Comparison of ENCODE assay signal across 1 cellular context in the genomic region with DNA sequence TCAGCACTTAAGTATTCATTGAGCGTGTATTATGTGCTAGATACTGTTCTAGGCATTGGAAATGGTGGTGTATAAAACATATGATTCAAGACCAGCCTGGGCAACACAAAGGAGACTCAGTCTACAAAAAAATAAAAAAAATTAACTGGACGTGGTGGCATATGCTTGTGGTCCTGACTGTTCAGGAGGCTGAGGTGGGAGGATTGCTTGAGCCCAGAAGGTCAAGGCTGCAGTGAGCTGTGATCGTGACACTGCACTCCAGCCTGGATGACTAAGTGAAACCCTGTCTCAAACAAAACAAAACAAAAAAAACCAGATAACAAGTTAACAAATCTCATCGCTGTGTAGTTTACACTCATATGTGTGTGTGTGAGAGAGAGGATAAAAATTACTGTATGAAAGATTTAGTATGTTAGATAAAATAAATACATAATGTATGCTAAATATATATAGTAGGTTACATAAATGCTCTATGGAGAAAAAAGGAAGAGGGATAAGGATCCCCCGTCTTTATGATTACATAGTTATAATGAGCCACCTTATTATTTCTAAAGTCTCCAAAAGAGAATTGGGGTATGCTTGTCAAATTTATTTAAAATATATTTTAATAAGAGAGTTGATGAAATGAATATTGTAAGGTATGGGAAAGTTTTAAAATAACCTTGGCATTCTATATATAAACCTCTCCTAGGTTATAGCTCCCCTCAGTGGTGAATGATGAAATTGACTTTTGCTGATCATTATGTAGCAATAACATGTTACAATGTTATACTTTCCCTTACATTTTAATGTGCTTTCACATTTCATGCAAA.
TF ChIP-seq lines count a peak whose summit lies in the region.

No MANE protein-coding gene starts in this region.

TF ChIP-seq in HepG2, 621 proteins besides CTCF, POLR2A, EP300 and RAD21 (continued from another document and continues in another):
- TF ChIP-seq HOXA9 (CRISPR knock-in tag; IDR thresholded peaks at IDR 0.05; ENCODE audit: borderline replicate concordance): no peak
- TF ChIP-seq AKAP8 (CRISPR knock-in tag; IDR thresholded peaks at IDR 0.05): no peak
- 0 out of 2 replicates have a peak, but pooled peaks have one; percentile 19 for TF ChIP-seq ISL2 (CRISPR knock-in tag; IDR thresholded peaks at IDR 0.05)
- TF ChIP-seq ZNF83 (CRISPR knock-in tag; IDR thresholded peaks at IDR 0.05; ENCODE audit: borderline replicate concordance): no peak
- no peak for TF ChIP-seq ZNF251 (CRISPR knock-in tag; IDR thresholded peaks at IDR 0.05)
- TF ChIP-seq, protein P1, sequence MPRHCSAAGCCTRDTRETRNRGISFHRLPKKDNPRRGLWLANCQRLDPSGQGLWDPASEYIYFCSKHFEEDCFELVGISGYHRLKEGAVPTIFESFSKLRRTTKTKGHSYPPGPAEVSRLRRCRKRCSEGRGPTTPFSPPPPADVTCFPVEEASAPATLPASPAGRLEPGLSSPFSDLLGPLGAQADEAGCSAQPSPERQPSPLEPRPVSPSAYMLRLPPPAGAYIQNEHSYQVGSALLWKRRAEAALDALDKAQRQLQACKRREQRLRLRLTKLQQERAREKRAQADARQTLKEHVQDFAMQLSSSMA (CRISPR knock-in tag; IDR thresholded peaks at IDR 0.05): no peak
- peak; percentile 25; the same call in 1 of the 2 replicates for TF ChIP-seq GABPB1 (CRISPR knock-in tag; IDR thresholded peaks at IDR 0.05)
- no peak for TF ChIP-seq SMYD3 (CRISPR knock-in tag; IDR thresholded peaks at IDR 0.05)
- TF ChIP-seq, protein P2, sequence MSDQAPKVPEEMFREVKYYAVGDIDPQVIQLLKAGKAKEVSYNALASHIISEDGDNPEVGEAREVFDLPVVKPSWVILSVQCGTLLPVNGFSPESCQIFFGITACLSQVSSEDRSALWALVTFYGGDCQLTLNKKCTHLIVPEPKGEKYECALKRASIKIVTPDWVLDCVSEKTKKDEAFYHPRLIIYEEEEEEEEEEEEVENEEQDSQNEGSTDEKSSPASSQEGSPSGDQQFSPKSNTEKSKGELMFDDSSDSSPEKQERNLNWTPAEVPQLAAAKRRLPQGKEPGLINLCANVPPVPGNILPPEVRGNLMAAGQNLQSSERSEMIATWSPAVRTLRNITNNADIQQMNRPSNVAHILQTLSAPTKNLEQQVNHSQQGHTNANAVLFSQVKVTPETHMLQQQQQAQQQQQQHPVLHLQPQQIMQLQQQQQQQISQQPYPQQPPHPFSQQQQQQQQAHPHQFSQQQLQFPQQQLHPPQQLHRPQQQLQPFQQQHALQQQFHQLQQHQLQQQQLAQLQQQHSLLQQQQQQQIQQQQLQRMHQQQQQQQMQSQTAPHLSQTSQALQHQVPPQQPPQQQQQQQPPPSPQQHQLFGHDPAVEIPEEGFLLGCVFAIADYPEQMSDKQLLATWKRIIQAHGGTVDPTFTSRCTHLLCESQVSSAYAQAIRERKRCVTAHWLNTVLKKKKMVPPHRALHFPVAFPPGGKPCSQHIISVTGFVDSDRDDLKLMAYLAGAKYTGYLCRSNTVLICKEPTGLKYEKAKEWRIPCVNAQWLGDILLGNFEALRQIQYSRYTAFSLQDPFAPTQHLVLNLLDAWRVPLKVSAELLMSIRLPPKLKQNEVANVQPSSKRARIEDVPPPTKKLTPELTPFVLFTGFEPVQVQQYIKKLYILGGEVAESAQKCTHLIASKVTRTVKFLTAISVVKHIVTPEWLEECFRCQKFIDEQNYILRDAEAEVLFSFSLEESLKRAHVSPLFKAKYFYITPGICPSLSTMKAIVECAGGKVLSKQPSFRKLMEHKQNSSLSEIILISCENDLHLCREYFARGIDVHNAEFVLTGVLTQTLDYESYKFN (CRISPR knock-in tag; conservative IDR thresholded peaks at IDR 0.05): peak; percentile 52
- TF ChIP-seq ZNF777 (CRISPR knock-in tag; IDR thresholded peaks at IDR 0.05): no peak
- TF ChIP-seq ZFAT (CRISPR knock-in tag; conservative IDR thresholded peaks at IDR 0.05): no peak
- no peak for TF ChIP-seq ZNF724P (CRISPR knock-in tag; IDR thresholded peaks at IDR 0.05; ENCODE audit: borderline replicate concordance)
- TF ChIP-seq, protein P3, sequence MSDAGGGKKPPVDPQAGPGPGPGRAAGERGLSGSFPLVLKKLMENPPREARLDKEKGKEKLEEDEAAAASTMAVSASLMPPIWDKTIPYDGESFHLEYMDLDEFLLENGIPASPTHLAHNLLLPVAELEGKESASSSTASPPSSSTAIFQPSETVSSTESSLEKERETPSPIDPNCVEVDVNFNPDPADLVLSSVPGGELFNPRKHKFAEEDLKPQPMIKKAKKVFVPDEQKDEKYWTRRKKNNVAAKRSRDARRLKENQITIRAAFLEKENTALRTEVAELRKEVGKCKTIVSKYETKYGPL (CRISPR knock-in tag; IDR thresholded peaks at IDR 0.05): 0 out of 2 replicates have a peak, but pooled peaks have one; percentile 29
- no peak for TF ChIP-seq BRD4 (CRISPR knock-in tag; IDR thresholded peaks at IDR 0.05)
- TF ChIP-seq, protein P4, sequence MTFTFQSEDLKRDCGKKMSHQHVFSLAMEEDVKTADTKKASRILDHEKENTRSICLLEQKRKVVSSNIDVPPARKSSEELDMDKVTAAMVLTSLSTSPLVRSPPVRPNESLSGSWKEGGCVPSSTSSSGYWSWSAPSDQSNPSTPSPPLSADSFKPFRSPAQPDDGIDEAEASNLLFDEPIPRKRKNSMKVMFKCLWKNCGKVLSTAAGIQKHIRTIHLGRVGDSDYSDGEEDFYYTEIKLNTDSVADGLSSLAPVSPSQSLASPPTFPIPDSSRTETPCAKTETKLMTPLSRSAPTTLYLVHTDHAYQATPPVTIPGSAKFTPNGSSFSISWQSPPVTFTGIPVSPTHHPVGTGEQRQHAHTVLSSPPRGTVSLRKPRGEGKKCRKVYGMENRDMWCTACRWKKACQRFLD (CRISPR knock-in tag; IDR thresholded peaks at IDR 0.05; ENCODE audit: borderline replicate concordance): no peak
- no peak for TF ChIP-seq SRSF9 (IDR thresholded peaks at IDR 0.05; ENCODE audit: borderline replicate concordance, insufficient read depth, low read depth, low read length, poor library complexity, severe bottlenecking)
- TF ChIP-seq ZNF343 (CRISPR knock-in tag; IDR thresholded peaks at IDR 0.05): no peak
- TF ChIP-seq POLR2AphosphoS2 (IDR thresholded peaks at IDR 0.05; ENCODE audit: low read depth, low read length): no peak
- no peak for TF ChIP-seq ZNF224 (CRISPR knock-in tag; IDR thresholded peaks at IDR 0.05)
- 0 out of 2 replicates have a peak, but pooled peaks have one; percentile 23 for TF ChIP-seq TGIF2 (CRISPR knock-in tag; IDR thresholded peaks at IDR 0.05)
- no peak for TF ChIP-seq SATB2 (CRISPR knock-in tag; IDR thresholded peaks at IDR 0.05)
- TF ChIP-seq, protein P5, sequence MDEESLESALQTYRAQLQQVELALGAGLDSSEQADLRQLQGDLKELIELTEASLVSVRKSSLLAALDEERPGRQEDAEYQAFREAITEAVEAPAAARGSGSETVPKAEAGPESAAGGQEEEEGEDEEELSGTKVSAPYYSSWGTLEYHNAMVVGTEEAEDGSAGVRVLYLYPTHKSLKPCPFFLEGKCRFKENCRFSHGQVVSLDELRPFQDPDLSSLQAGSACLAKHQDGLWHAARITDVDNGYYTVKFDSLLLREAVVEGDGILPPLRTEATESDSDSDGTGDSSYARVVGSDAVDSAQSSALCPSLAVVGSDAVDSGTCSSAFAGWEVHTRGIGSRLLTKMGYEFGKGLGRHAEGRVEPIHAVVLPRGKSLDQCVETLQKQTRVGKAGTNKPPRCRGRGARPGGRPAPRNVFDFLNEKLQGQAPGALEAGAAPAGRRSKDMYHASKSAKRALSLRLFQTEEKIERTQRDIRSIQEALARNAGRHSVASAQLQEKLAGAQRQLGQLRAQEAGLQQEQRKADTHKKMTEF (CRISPR knock-in tag; IDR thresholded peaks at IDR 0.05): peak; percentile 75; the same call in 1 of the 2 replicates
- no peak for TF ChIP-seq RELA (CRISPR knock-in tag; IDR thresholded peaks at IDR 0.05)
- no peak for TF ChIP-seq ZSCAN22 (CRISPR knock-in tag; IDR thresholded peaks at IDR 0.05)
- no peak for TF ChIP-seq RFX3 (CRISPR knock-in tag; IDR thresholded peaks at IDR 0.05)
- no peak for TF ChIP-seq THYN1 (CRISPR knock-in tag; IDR thresholded peaks at IDR 0.05; ENCODE audit: borderline replicate concordance, low read depth)
- no peak for TF ChIP-seq SP4 (CRISPR knock-in tag; IDR thresholded peaks at IDR 0.05)
- TF ChIP-seq ZNF317 (CRISPR knock-in tag; IDR thresholded peaks at IDR 0.05): no peak
- no peak for TF ChIP-seq ZNF382 (CRISPR knock-in tag; IDR thresholded peaks at IDR 0.05; ENCODE audit: borderline replicate concordance)
- no peak for TF ChIP-seq ZSCAN20 (CRISPR knock-in tag; IDR thresholded peaks at IDR 0.05; ENCODE audit: borderline replicate concordance)
- TF ChIP-seq, protein P6, sequence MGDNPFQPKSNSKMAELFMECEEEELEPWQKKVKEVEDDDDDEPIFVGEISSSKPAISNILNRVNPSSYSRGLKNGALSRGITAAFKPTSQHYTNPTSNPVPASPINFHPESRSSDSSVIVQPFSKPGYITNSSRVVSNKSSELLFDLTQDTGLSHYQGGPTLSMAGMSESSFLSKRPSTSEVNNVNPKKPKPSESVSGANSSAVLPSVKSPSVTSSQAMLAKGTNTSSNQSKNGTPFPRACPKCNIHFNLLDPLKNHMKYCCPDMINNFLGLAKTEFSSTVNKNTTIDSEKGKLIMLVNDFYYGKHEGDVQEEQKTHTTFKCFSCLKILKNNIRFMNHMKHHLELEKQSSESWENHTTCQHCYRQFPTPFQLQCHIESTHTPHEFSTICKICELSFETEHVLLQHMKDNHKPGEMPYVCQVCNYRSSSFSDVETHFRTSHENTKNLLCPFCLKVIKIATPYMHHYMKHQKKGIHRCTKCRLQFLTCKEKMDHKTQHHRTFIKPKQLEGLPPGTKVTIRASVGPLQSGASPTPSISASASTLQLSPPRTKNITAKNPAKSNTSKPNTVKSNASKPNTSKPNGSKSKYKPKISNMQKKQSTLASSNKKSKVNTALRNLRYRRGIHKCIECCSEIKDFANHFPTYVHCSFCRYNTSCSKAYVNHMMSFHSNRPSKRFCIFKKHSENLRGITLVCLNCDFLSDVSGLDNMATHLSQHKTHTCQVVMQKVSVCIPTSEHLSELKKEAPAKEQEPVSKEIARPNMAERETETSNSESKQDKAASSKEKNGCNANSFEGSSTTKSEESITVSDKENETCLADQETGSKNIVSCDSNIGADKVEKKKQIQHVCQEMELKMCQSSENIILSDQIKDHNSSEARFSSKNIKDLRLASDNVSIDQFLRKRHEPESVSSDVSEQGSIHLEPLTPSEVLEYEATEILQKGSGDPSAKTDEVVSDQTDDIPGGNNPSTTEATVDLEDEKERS (CRISPR knock-in tag; IDR thresholded peaks at IDR 0.05): peak; percentile 83
- TF ChIP-seq KLF13 (CRISPR knock-in tag; IDR thresholded peaks at IDR 0.05): no peak
- TF ChIP-seq, protein P7, sequence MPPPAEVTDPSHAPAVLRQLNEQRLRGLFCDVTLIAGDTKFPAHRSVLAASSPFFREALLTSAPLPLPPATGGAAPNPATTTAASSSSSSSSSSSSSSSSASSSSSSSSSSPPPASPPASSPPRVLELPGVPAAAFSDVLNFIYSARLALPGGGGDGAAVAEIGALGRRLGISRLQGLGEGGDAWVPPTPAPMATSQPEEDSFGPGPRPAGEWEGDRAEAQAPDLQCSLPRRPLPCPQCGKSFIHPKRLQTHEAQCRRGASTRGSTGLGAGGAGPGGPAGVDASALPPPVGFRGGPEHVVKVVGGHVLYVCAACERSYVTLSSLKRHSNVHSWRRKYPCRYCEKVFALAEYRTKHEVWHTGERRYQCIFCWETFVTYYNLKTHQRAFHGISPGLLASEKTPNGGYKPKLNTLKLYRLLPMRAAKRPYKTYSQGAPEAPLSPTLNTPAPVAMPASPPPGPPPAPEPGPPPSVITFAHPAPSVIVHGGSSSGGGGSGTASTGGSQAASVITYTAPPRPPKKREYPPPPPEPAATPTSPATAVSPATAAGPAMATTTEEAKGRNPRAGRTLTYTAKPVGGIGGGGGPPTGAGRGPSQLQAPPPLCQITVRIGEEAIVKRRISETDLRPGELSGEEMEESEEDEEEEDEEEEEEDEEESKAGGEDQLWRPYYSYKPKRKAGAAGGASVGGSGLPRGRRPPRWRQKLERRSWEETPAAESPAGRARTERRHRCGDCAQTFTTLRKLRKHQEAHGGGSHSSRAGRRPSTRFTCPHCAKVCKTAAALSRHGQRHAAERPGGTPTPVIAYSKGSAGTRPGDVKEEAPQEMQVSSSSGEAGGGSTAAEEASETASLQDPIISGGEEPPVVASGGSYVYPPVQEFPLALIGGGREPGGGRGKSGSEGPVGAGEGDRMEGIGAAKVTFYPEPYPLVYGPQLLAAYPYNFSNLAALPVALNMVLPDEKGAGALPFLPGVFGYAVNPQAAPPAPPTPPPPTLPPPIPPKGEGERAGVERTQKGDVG (CRISPR knock-in tag; IDR thresholded peaks at IDR 0.05; ENCODE audit: borderline replicate concordance): no peak
- TF ChIP-seq, protein P8, sequence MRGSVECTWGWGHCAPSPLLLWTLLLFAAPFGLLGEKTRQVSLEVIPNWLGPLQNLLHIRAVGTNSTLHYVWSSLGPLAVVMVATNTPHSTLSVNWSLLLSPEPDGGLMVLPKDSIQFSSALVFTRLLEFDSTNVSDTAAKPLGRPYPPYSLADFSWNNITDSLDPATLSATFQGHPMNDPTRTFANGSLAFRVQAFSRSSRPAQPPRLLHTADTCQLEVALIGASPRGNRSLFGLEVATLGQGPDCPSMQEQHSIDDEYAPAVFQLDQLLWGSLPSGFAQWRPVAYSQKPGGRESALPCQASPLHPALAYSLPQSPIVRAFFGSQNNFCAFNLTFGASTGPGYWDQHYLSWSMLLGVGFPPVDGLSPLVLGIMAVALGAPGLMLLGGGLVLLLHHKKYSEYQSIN (CRISPR knock-in tag; IDR thresholded peaks at IDR 0.05; ENCODE audit: borderline replicate concordance): no peak
- TF ChIP-seq CCDC6 (CRISPR knock-in tag; IDR thresholded peaks at IDR 0.05): peak; percentile 66; the same call in 1 of the 2 replicates
- no peak for TF ChIP-seq ZNF577 (CRISPR knock-in tag; IDR thresholded peaks at IDR 0.05; ENCODE audit: borderline replicate concordance, low read depth)
- no peak for TF ChIP-seq TSC22D2 (CRISPR knock-in tag; IDR thresholded peaks at IDR 0.05; ENCODE audit: borderline replicate concordance)
- no peak for TF ChIP-seq KLF9 (CRISPR knock-in tag; IDR thresholded peaks at IDR 0.05; ENCODE audit: low read depth)
- peak; percentile 96 for TF ChIP-seq RCOR2 (CRISPR knock-in tag; IDR thresholded peaks at IDR 0.05)
- 0 out of 2 replicates have a peak, but pooled peaks have one; percentile 31 for TF ChIP-seq KDM2A (CRISPR knock-in tag; IDR thresholded peaks at IDR 0.05; ENCODE audit: borderline replicate concordance, low read depth)
- peak; percentile 56; the same call in 1 of the 2 replicates for TF ChIP-seq ZNF792 (CRISPR knock-in tag; IDR thresholded peaks at IDR 0.05)
- peak; percentile 99 for TF ChIP-seq ZMYM2 (CRISPR knock-in tag; IDR thresholded peaks at IDR 0.05)
